Comparison of ENCODE assay signal across 9 cellular contexts in the genomic region with DNA sequence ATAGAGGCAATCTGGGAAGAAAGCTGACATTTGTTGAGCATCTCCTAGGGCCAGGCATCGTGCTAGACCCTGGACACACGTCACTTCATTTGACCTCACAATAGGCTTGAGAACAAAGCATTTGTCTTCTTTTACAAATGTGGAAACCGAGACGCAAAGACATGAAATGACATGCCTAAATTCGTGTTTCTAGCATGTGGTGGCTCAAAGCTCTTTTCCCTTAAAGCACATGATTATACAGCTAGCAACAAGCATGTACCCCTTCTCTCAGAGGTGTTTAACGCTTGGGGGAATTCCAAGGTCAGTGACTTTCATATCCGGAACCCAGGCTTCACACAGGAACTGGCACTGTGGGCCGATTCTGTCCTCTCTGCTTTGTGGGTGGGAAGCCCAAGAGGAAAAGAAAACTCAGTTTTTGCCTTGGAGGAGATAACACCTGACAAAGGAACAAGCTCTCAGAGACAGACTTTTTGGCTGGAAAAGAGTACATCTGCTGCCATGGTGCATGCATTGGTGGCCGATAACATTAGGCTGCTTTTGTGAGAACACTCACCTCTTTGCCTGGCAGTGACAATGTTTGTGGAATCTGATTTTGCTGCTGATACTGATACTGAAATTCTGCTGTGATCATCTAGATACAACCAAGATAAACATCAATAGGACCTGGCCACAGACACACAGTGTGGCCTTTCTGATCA. TPM values are rescaled to one million over a fixed set of nuclear protein-coding genes. Genes with fewer than 3 reads are reported as not detected.
DNase-seq lines count a peak whose midpoint lies in the region; ATAC-seq and TF ChIP-seq lines count a peak whose summit lies in the region.
"Had no signal": no experiment of that assay in that cellular context is flagged by ENCODE, and none has a peak within 500 bp of the region (broad histone marks: within the 10 kb centered on the region; RNA-seq: fewer than 3 reads in every experiment).

No MANE protein-coding gene starts in this region.

- TF ChIP-seq POLR2A in spleen (IDR thresholded peaks at IDR 0.05), result no peak

- 42 to 52% (median 48%) methylated on average over 9 of the region's 9 CpGs for WGBS in spleen, 5 donors

- intact Hi-C loops in spleen (cut with DNase I; ENCODE audit: low total_unique reads) (loop anchor here (5.0 kb wide), 2 partner anchors 78 to 318 kb away; no protein-coding TSS in a partner anchor), left ventricle myocardium inferior (cut with micrococcal nuclease) (loop anchor here (5.0 kb wide), 1 partner anchor 318 kb away; no protein-coding TSS in a partner anchor), left cardiac atrium (cut with DNase I) (no loop called here)

- H3K27ac ChIP-seq in spleen (peak overlapping the region; percentile 44 to 84 (median 63)), left ventricle myocardium inferior (replicated peaks) (no peak overlapping the region)
- H3K27ac ChIP-seq: neutrophil had no signal

- ATAC-seq in GM18519 (IDR thresholded peaks at IDR 0.05; ENCODE audit: low FRiP score, unreplicated experiment), result peak; percentile 50
- ATAC-seq in HG02938 (IDR thresholded peaks at IDR 0.05; ENCODE audit: unreplicated experiment), result peak; percentile 61
- ATAC-seq in left cardiac atrium, result no peak

- H3K4me3 ChIP-seq in spleen (no peak overlapping the region), left ventricle myocardium inferior (no peak overlapping the region)

- H3K4me1 ChIP-seq in spleen (peaks cover 11 to 38% (median 26%) of the 10 kb centered on the region in 6 donors), left ventricle myocardium inferior (no peaks in the 10 kb centered on the region)

- H3K9me3 ChIP-seq in spleen, result peaks cover 3 to 24% (median 16%) of the 10 kb centered on the region in 8 donors
- peaks cover 15% of the 10 kb centered on the region for H3K9me3 ChIP-seq in left ventricle myocardium inferior (replicated peaks)

- DNase-seq in activated CD8-positive, alpha-beta memory T cell treated with anti-CD3 and anti-CD28 coated beads for 24 hours, result peak; percentile 86
- DNase-seq in spleen (peak; percentile 66), NCI-H2107 (lab: John Stamatoyannopoulos, UW) (no peak), NOMO-1 treated with dmso at 0.1 percent for 144 hours (lab: John Stamatoyannopoulos, UW; ENCODE audit: unreplicated experiment) (no peak), left ventricle myocardium inferior (no peak), left cardiac atrium (no peak)

- no peaks in the 10 kb centered on the region for H3K36me3 ChIP-seq in spleen
- H3K36me3 ChIP-seq in left ventricle myocardium inferior, result no peaks in the 10 kb centered on the region
- H3K36me3 ChIP-seq: neutrophil had no signal

- TF ChIP-seq CTCF in spleen (IDR thresholded peaks at IDR 0.05 in 8 of 11, conservative IDR thresholded peaks at IDR 0.05 in 3 of 11), result no peak
- TF ChIP-seq CTCF in left ventricle myocardium inferior (IDR thresholded peaks at IDR 0.05; ENCODE audit: borderline replicate concordance), result no peak

- no peaks in the 10 kb centered on the region for H3K27me3 ChIP-seq in spleen (replicated peaks in 1 of 7)
- H3K27me3 ChIP-seq in left ventricle myocardium inferior (ENCODE audit: low read depth), result no peaks in the 10 kb centered on the region
- H3K27me3 ChIP-seq: neutrophil had no signal

RNA-seq across cellular contexts. Expression of gene CD2, which starts 15.4 kb away (rescaled TPM):
- 10 to 100 TPM; 24.4 to 50.5 (median 35.4) TPM for total RNA-seq in spleen
- polyA plus RNA-seq in spleen, result 10 to 100 TPM; 21.6 to 25.5 (median 21.8) TPM
- 0.36 TPM for total RNA-seq in left ventricle myocardium inferior
- total RNA-seq in left cardiac atrium, result 1 to 10 TPM; 1.4 to 3.5 TPM

Comparison
In these comparisons a context has a peak if more than half of its experiments do, and no peak if none do; other contexts are left out.
1. intact Hi-C loops: an anchor here in spleen (5.0 kb wide) and left ventricle myocardium inferior (5.0 kb wide); none called in left cardiac atrium.
2. ATAC-seq: peak in GM18519 (single experiment) and HG02938 (single experiment); none in left cardiac atrium (0 of 2).
3. DNase-seq: peak in activated CD8-positive, alpha-beta memory T cell treated with anti-CD3 and anti-CD28 coated beads for 24 hours (single experiment) and spleen (single experiment); none in NCI-H2107 (single experiment), NOMO-1 treated with dmso at 0.1 percent for 144 hours (single experiment), left ventricle myocardium inferior (single experiment) and left cardiac atrium (single experiment).
4. RNA of gene CD2, which starts 15.4 kb away (total RNA-seq): 24.4 to 50.5 TPM in spleen; 1.4 to 3.5 TPM in left cardiac atrium and 0.36 TPM in left ventricle myocardium inferior (single experiment); every median in the first group is over 4 times any median in the second.